In the genomic region with DNA sequence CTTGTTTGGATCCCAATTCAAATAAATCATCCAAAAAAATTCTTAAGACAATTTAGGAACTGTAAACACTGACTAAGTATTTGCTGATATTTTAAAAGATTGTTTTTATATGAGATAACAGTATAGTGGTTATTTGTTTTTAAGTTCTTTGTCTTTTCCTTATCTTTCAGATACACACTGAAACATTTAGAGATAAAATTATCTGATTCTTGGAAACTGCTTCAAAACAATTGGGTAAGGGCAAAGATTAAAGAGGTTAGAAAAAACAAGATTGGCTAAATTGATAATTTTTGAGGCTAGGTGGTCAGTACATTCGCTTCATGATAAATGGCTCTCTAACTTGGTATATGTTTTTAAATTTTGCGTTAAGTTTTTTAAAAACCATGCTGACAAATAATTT, we compare ENCODE assay signal across 27 cellular contexts.
"Had no signal": no experiment of that assay in that cellular context is flagged by ENCODE, and none has a peak within 500 bp of the region (broad histone marks: within the 10 kb centered on the region; RNA-seq: fewer than 3 reads in every experiment).

No MANE protein-coding gene starts in this region.

- H3K4me3 ChIP-seq: gastrocnemius medialis, right atrium auricular region, thyroid gland, upper lobe of left lung, vagina had no signal

- H3K27ac ChIP-seq: brain microvascular endothelial cell, epithelial cell of prostate, WERI-Rb-1 had no signal

- ATAC-seq: gastrocnemius medialis; left colon; naive thymus-derived CD8-positive, alpha-beta T cell; stimulated activated effector memory CD8-positive, alpha-beta T cell treated with anti-CD3 and anti-CD28 coated beads, Interleukin-12 subunit alpha, Interleukin-12 subunit beta, amount 100 ng/mL, for 72 hours had no signal

- FAIRE-seq: astrocyte, kidney had no signal

- DNase-seq: activated CD4-positive, alpha-beta memory T cell treated with anti-CD3 and anti-CD28 coated beads for 36 hours; activated CD4-positive, alpha-beta T cell treated with anti-CD3 and anti-CD28 coated beads, Interleukin-2, amount 10 ng/mL, durations not matched to agents 24 days and 14 days; activated CD4-positive, CD25-positive, alpha-beta regulatory T cell treated with anti-CD3 and anti-CD28 coated beads, Interleukin-2, amount 50 U/mL, for 72 hours; activated CD8-positive, alpha-beta memory T cell treated with anti-CD3 and anti-CD28 coated beads, Interleukin-2, amount 50 U/mL, for 4 hours; activated effector memory CD4-positive, alpha-beta T cell treated with anti-CD3 and anti-CD28 coated beads, Interleukin-2, amount 50 U/mL, for 16 hours; activated naive CD4-positive, alpha-beta T cell treated with anti-CD3 and anti-CD28 coated beads, Interleukin-2, amount 10 ng/mL, durations not matched to agents 7 days and 5 days; activated naive CD8-positive, alpha-beta T cell treated with anti-CD3 and anti-CD28 coated beads, Interleukin-2, amount 10 ng/mL, durations not matched to agents 7 days and 5 days; activated T-cell treated with anti-CD3 and anti-CD28 coated beads, Interleukin-2, amount 50 U/mL, for 1 hour; brain microvascular endothelial cell; central memory CD4-positive, alpha-beta T cell; gastrocnemius medialis; glutamatergic neuron; hippocampal formation; kidney; left colon; naive thymus-derived CD8-positive, alpha-beta T cell; stimulated activated CD4-positive, alpha-beta T cell treated with anti-CD3 and anti-CD28 coated beads, Interleukin-4, amount 100 ng/mL, for 24 hours; substantia nigra; T-helper 1 cell; thyroid gland; upper lobe of left lung; WERI-Rb-1 had no signal

- H3K36me3 ChIP-seq: brain microvascular endothelial cell, gastrocnemius medialis, right atrium auricular region, thyroid gland, upper lobe of left lung, vagina, WERI-Rb-1 had no signal

- H3K9me3 ChIP-seq: gastrocnemius medialis, thyroid gland, vagina had no signal

- H3K27me3 ChIP-seq: brain microvascular endothelial cell, gastrocnemius medialis, right atrium auricular region, thyroid gland, upper lobe of left lung, vagina had no signal
